Comparison of ENCODE assay signal across 8 cellular contexts in genomic region chr12:124940143-124940392, GRCh38.
DNase-seq lines count a peak whose midpoint lies in the region; ATAC-seq and TF ChIP-seq lines count a peak whose summit lies in the region.

No MANE protein-coding gene starts in this region.

- ATAC-seq in DND-41 (ENCODE audit: insufficient read depth, low read depth) (no peak; the same call in 1 of the 3 replicates), HG03159 (IDR thresholded peaks at IDR 0.05; ENCODE audit: unreplicated experiment) (peak; percentile 4), HG03342 (IDR thresholded peaks at IDR 0.05; ENCODE audit: unreplicated experiment) (no peak), HG03045 (IDR thresholded peaks at IDR 0.05; ENCODE audit: unreplicated experiment) (no peak)

- H3K4me3 ChIP-seq in DND-41 (ENCODE audit: low read depth in 1 of 2, low read length in 2 of 2) (peak overlapping the region; percentile 15 to 54; a peak in 3 of 4 replicates), cardiac fibroblast (replicated peaks in 1 of 2; ENCODE audit: low read depth in 2 of 2, low read length in 2 of 2) (peak overlapping the region; percentile 19 to 48), neuron (ENCODE audit: low read length) (peak overlapping the region; percentile 54)

- H3K79me2 ChIP-seq in DND-41 (ENCODE audit: insufficient read depth, low read length): no peaks in the 10 kb centered on the region

- TF ChIP-seq CTCF in DND-41 (IDR thresholded peaks at IDR 0.05; ENCODE audit: borderline replicate concordance, extremely low read depth, low read length, poor library complexity, severe bottlenecking) (no peak), cardiac fibroblast (IDR thresholded peaks at IDR 0.05; ENCODE audit: low read depth, low read length) (no peak)

- H3K27me3 ChIP-seq in DND-41 (ENCODE audit: insufficient read depth, low read length, poor library complexity) (no peaks in the 10 kb centered on the region), neuron (ENCODE audit: insufficient read depth, low read length) (no peaks in the 10 kb centered on the region)

- H3K9me3 ChIP-seq in DND-41 (ENCODE audit: insufficient read depth, low read length, severe bottlenecking): no peaks in the 10 kb centered on the region
- no peaks in the 10 kb centered on the region for H3K9me3 ChIP-seq in neuron (ENCODE audit: low read length)

- H2AFZ ChIP-seq in DND-41 (ENCODE audit: low read depth, low read length): peak overlapping the region; percentile 89
- H2AFZ ChIP-seq in neuron (ENCODE audit: low read depth, low read length): peak overlapping the region; percentile 9

- H3K4me1 ChIP-seq in DND-41 (ENCODE audit: insufficient read depth, low read length) (peaks cover 46% of the 10 kb centered on the region), neuron (ENCODE audit: insufficient read depth, low read length) (peaks cover 19% of the 10 kb centered on the region)

- H3K27ac ChIP-seq in DND-41 (ENCODE audit: low read length): peak overlapping the region; percentile 76

- peak overlapping the region; percentile 62 for H3K9ac ChIP-seq in DND-41 (ENCODE audit: low read depth, low read length)

- peaks cover 8% of the 10 kb centered on the region; the same call in 1 of the 2 replicates for H3K36me3 ChIP-seq in DND-41 (ENCODE audit: insufficient read depth, low read length)
- H3K36me3 ChIP-seq in neuron (ENCODE audit: insufficient read depth, low read length): peaks cover 4% of the 10 kb centered on the region

- H4K20me1 ChIP-seq in DND-41 (ENCODE audit: insufficient read depth, low read length): no peaks in the 10 kb centered on the region

- DNase-seq in DND-41 (no peak), cardiac fibroblast (ENCODE audit: low read depth in 2 of 2) (no peak), HUDEP-2 (lab: John Stamatoyannopoulos, UW; ENCODE audit: unreplicated experiment in 76 of 76) (no peak)
- DNase-seq in stimulated activated naive CD4-positive, alpha-beta T cell (lab: John Stamatoyannopoulos, UW): no peak

- H3K4me2 ChIP-seq in DND-41 (ENCODE audit: insufficient read depth, low read length): peak overlapping the region; percentile 73
